In the genomic region with DNA sequence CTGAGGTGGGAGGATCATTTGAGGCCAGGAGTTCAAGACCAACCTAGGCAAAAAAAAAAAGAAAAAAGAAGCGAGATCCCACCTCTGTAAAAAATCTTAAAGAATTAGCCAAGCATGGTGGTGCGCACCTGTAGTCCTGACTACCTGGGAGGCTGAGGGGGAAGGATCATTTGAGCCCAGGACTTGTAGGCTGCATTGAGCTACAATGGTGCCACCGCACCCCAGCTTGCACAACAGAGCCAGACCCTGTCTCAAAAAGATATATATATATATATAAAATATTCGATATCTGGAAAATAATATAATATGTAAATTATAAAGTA, we compare ENCODE assay signal across 9 cellular contexts. TPM values are rescaled to one million over a fixed set of nuclear protein-coding genes. Genes with fewer than 3 reads are reported as not detected.
DNase-seq lines count a peak whose midpoint lies in the region; ATAC-seq, FAIRE-seq and TF ChIP-seq lines count a peak whose summit lies in the region.
"Had no signal": no experiment of that assay in that cellular context is flagged by ENCODE, and none has a peak within 500 bp of the region (broad histone marks: within the 10 kb centered on the region; RNA-seq: fewer than 3 reads in every experiment).

No MANE protein-coding gene starts in this region.

- H3K27ac ChIP-seq in heart right ventricle (peak overlapping the region in 6 of 10 donors; percentile 87 to 100 (median 94)), right atrium auricular region (no peak overlapping the region), HepG2 (ENCODE audit: extremely low read length, insufficient read depth, low read length) (peak overlapping the region; percentile 94)

- BruUV-seq in HepG2 (replicated peaks; lab: Mats Ljungman, UMichigan): no TSS peak

- peaks cover 37% of the 10 kb centered on the region for H3K4me1 Mint-ChIP-seq in activated B cell treated with CpG ODN at 0.5 μM for 24 hours
- H3K4me1 Mint-ChIP-seq in type B pancreatic cell (ENCODE audit: unreplicated experiment): peaks cover 20% of the 10 kb centered on the region

- H3K36me3 Mint-ChIP-seq in activated B cell treated with CpG ODN at 0.5 μM for 24 hours (ENCODE audit: low read depth) (peaks cover 23% of the 10 kb centered on the region), type B pancreatic cell (no peaks in the 10 kb centered on the region)

- H3K36me3 ChIP-seq in heart right ventricle: peaks cover 0 to 13% (median 0%) of the 10 kb centered on the region in 9 donors
- no peaks in the 10 kb centered on the region for H3K36me3 ChIP-seq in right atrium auricular region
- H3K36me3 ChIP-seq in HepG2 (replicated peaks in 1 of 2; ENCODE audit: control insufficient read depth in 1 of 2, insufficient read depth in 2 of 2, low read length in 2 of 2): 0 out of 5 replicates have a peak, but pooled peaks cover 0 to 3% of the 10 kb centered on the region in 2 experiments

- POLR2A ChIA-PET in activated B cell treated with CpG ODN at 0.5 μM for 24 hours (lab: Charles Lee) (interaction anchor here (0.6 to 6.7 kb wide), 11 partner anchors 9 to 852 kb away, joined by 3 to 164 read pairs (median 7); a partner anchor contains a TSS), HepG2 (lab: Yijun Ruan, JAX) (interaction anchor here (0.6 to 6.9 kb wide), 11 partner anchors 10 to 273 kb away, joined by 3 to 47 read pairs (median 10); a partner anchor contains a TSS)

- H3K9me3 ChIP-seq in heart right ventricle (no peaks in the 10 kb centered on the region), right atrium auricular region (no peaks in the 10 kb centered on the region), HepG2 (ENCODE audit: low read length) (no peaks in the 10 kb centered on the region)

- H3K9me3 Mint-ChIP-seq in activated B cell treated with CpG ODN at 0.5 μM for 24 hours (no peaks in the 10 kb centered on the region), type B pancreatic cell (no peaks in the 10 kb centered on the region)

- peak overlapping the region; percentile 91 for H3K4me3 Mint-ChIP-seq in activated B cell treated with CpG ODN at 0.5 μM for 24 hours
- H3K4me3 Mint-ChIP-seq in type B pancreatic cell: peak overlapping the region; percentile 95

- no peaks in the 10 kb centered on the region for H3K27me3 ChIP-seq in heart right ventricle
- H3K27me3 ChIP-seq in right atrium auricular region: no peaks in the 10 kb centered on the region
- H3K27me3 ChIP-seq in HepG2 (ENCODE audit: control insufficient read depth in 1 of 2, insufficient read depth in 2 of 2, low read length in 2 of 2): peaks cover 0 to 2% of the 10 kb centered on the region in 2 experiments; a peak in 1 of 5 replicates

- no peaks in the 10 kb centered on the region for H3K27me3 Mint-ChIP-seq in activated B cell treated with CpG ODN at 0.5 μM for 24 hours
- H3K27me3 Mint-ChIP-seq in type B pancreatic cell: no peaks in the 10 kb centered on the region

- H3K4me3 ChIP-seq in heart right ventricle (peak overlapping the region in 4 of 10 donors; percentile 70 to 89 (median 86)), right atrium auricular region (no peak overlapping the region), HepG2 (replicated peaks in 1 of 3; ENCODE audit: insufficient read depth in 1 of 3, low read depth in 2 of 3, low read length in 3 of 3) (peak overlapping the region; percentile 70 to 87 (median 77); a peak in 4 of 6 replicates)

- no peak for TF ChIP-seq POLR2A in HepG2 (IDR thresholded peaks at IDR 0.05; ENCODE audit: insufficient read depth in 1 of 2, low read depth in 2 of 2, low read length in 2 of 2)

- DNase-seq in heart right ventricle: no peak
- DNase-seq in right atrium auricular region (ENCODE audit: low spot score): no peak
- DNase-seq in activated B cell treated with CpG ODN at 0.5 μM for 24 hours: no peak
- DNase-seq in HepG2 (ENCODE audit: low spot score): no peak
- DNase-seq in type B pancreatic cell (ENCODE audit: extremely low spot score, unreplicated experiment): no peak
- no peak for DNase-seq in HCEC 1CT
- no peak for DNase-seq in NCI-H1417 treated with DMSO at 0.1 percent for 48 hours (lab: John Stamatoyannopoulos, UW)
- DNase-seq: NCI-H187 treated with DMSO at 0.1 percent for 48 hours had no signal

- no peak overlapping the region for H2AFZ ChIP-seq in HepG2 (ENCODE audit: low read length)

- peak overlapping the region; percentile 93; the same call in 1 of the 2 replicates for H3K9ac ChIP-seq in HepG2 (ENCODE audit: insufficient read depth, low read depth, low read length)

- in situ Hi-C loops in HepG2 (cut with HindIII; ENCODE audit: extremely low pct_ligation_motif_present, low pct_unique_long_range_greater_than_20kb): loop anchor here (10.0 kb wide), 1 partner anchor 276 kb away; a partner anchor contains a TSS

- TF ChIP-seq CTCF in heart right ventricle (IDR thresholded peaks at IDR 0.05) (no peak), right atrium auricular region (IDR thresholded peaks at IDR 0.05) (no peak), activated B cell treated with CpG ODN at 0.5 μM for 24 hours (IDR thresholded peaks at IDR 0.05) (no peak), HepG2 (CRISPR knock-in tag; IDR thresholded peaks at IDR 0.05) (no peak), type B pancreatic cell (conservative IDR thresholded peaks at IDR 0.05) (no peak)

- peaks cover 30% of the 10 kb centered on the region for H3K79me2 ChIP-seq in HepG2 (ENCODE audit: insufficient read depth, low read length)

- 76 to 84% methylated on average over 4 of the region's 4 CpGs for WGBS in heart right ventricle, 2 donors
- WGBS in HepG2 (ENCODE audit: low lambda C conversion rate): 65% methylated on average over 4 of the region's 4 CpGs

- ATAC-seq in heart right ventricle: no peak
- ATAC-seq in activated B cell treated with CpG ODN at 0.5 μM for 24 hours (ENCODE audit: low read depth): no peak
- no peak for ATAC-seq in HepG2
- ATAC-seq in GM19035 (IDR thresholded peaks at IDR 0.05; ENCODE audit: unreplicated experiment): no peak

- TF ChIP-seq EP300 in HepG2 (IDR thresholded peaks at IDR 0.05; ENCODE audit: low read depth in 2 of 2, low read length in 2 of 2) (no peak), HepG2 (CRISPR knock-in tag; IDR thresholded peaks at IDR 0.05; ENCODE audit: borderline replicate concordance) (no peak)

- no peak for FAIRE-seq in HepG2 (lab: Jason Lieb, UNC)

- peak overlapping the region; percentile 79 for H3K4me2 ChIP-seq in HepG2 (ENCODE audit: low read depth, low read length)

- H4K20me1 ChIP-seq in HepG2 (ENCODE audit: insufficient read depth, low read length): no peaks in the 10 kb centered on the region; the same call in 1 of the 2 replicates

- H3K4me1 ChIP-seq in heart right ventricle: peaks cover 15 to 46% (median 40%) of the 10 kb centered on the region in 9 donors
- H3K4me1 ChIP-seq in right atrium auricular region: peaks cover 0 to 40% of the 10 kb centered on the region in 2 donors
- H3K4me1 ChIP-seq in HepG2 (ENCODE audit: insufficient read depth, low read length): peaks cover 35% of the 10 kb centered on the region

- CTCF ChIA-PET in activated B cell treated with CpG ODN at 0.5 μM for 24 hours (lab: Charles Lee): interaction anchor here (1.4 to 3.9 kb wide), 4 partner anchors 63 to 273 kb away, joined by 3 to 29 read pairs (median 5); a partner anchor contains a TSS
- CTCF ChIA-PET in HepG2 (lab: Yijun Ruan, JAX; ENCODE audit: low intra/inter-chr PET ratio, low total read pairs): interaction anchor here (1.5 kb wide), 1 partner anchor 42 kb away, joined by 6 read pairs; no protein-coding TSS in a partner anchor

- peak overlapping the region; percentile 92 for H3K27ac Mint-ChIP-seq in activated B cell treated with CpG ODN at 0.5 μM for 24 hours
- H3K27ac Mint-ChIP-seq in type B pancreatic cell: peak overlapping the region; percentile 91

- intact Hi-C loops in heart right ventricle (cut with DNase I): loop anchor here in 2 of 10 donors (5.0 to 10.0 kb wide), 2 partner anchors 264 to 274 kb away; a partner anchor contains a TSS
- intact Hi-C loops in activated B cell treated with CpG ODN at 0.5 μM for 24 hours (cut with micrococcal nuclease): loop anchor here (2.0 to 10.0 kb wide), 3 partner anchors 62 to 1096 kb away; a partner anchor contains a TSS
- intact Hi-C loops in HepG2 (cut with micrococcal nuclease; ENCODE audit: unreplicated experiment): loop anchor here (2.0 kb wide), 1 partner anchor 14 kb away; no protein-coding TSS in a partner anchor

- TF ChIP-seq RAD21 in HepG2 (CRISPR knock-in tag; IDR thresholded peaks at IDR 0.05): no peak

RNA-seq across cellular contexts. Expression of a gene that starts 1.1 kb away (rescaled TPM):
- total RNA-seq in heart right ventricle: 10 to 100 TPM; 33.8 to 57.6 (median 40.2) TPM
- polyA plus RNA-seq in heart right ventricle: 10 to 100 TPM; 33.7 to 77.2 TPM
- 100 to 1,000 TPM in 1 of 2 donors, 10 to 100 TPM in 1; 71.2 to 119 TPM for total RNA-seq in right atrium auricular region
- total RNA-seq in activated B cell treated with CpG ODN at 0.5 μM for 24 hours: 65.6 and 72.6 TPM in 2 replicates
- total RNA-seq in HepG2 (2016; rRNA removed; fragmentation: Illumina TruSeq; extraction: Trizol): 143 and 165 TPM in 2 replicates
- total RNA-seq in HepG2 (2016; cell fraction: cytosol; rRNA removed; fragmentation: Illumina TruSeq; extraction: Trizol; ENCODE audit: low read depth): 53.3 and 58.3 TPM in 2 replicates
- total RNA-seq in HepG2 (2016; cell fraction: insoluble cytoplasmic fraction; rRNA removed; fragmentation: Illumina TruSeq; extraction: Trizol): 140 and 190 TPM in 2 replicates
- 89.4 and 101 TPM in 2 replicates for total RNA-seq in HepG2 (2016; cell fraction: membrane; rRNA removed; fragmentation: Illumina TruSeq; extraction: Trizol)
- total RNA-seq in HepG2 (2016; cell fraction: nucleus; rRNA removed; fragmentation: Illumina TruSeq; extraction: Trizol): 53.0 and 64.9 TPM in 2 replicates
- 38.3 and 40.4 TPM in 2 replicates for polyA plus RNA-seq in HepG2 (2011; rRNA removed)
- polyA plus RNA-seq in HepG2 (2011; cell fraction: cytosol; rRNA removed): 55.6 and 80.6 TPM in 2 replicates
- 36.4 and 36.8 TPM in 2 replicates for polyA plus RNA-seq in HepG2 (2011; cell fraction: nucleus; rRNA removed)
- polyA plus RNA-seq in HepG2 (2012): 33.6 and 51.6 TPM in 2 replicates
- polyA plus RNA-seq in HepG2 (2016; cell fraction: cytosol; fragmentation: Illumina TruSeq; extraction: Trizol; ENCODE audit: low read depth): 32.6 and 40.1 TPM in 2 replicates
- 146 and 162 TPM in 2 replicates for polyA plus RNA-seq in HepG2 (2016; cell fraction: insoluble cytoplasmic fraction; fragmentation: Illumina TruSeq; extraction: Trizol; ENCODE audit: low read depth)
- polyA plus RNA-seq in HepG2 (2016; cell fraction: membrane; fragmentation: Illumina TruSeq; extraction: Trizol; ENCODE audit: low read depth): 51.8 and 60.0 TPM in 2 replicates
- 76.9 and 83.4 TPM in 2 replicates for polyA plus RNA-seq in HepG2 (2016; cell fraction: nucleus; fragmentation: Illumina TruSeq; extraction: Trizol; ENCODE audit: insufficient read depth, low read depth)
- polyA minus RNA-seq in HepG2 (2011; rRNA and poly(A)+ RNA removed; ENCODE audit: low replicate concordance): 38.2 and 47.6 TPM in 2 replicates
- polyA minus RNA-seq in HepG2 (2011; cell fraction: cytosol; rRNA and poly(A)+ RNA removed): 32.0 and 35.4 TPM in 2 replicates
- 17.8 and 21.0 TPM in 2 replicates for polyA minus RNA-seq in HepG2 (2011; cell fraction: nucleus; rRNA and poly(A)+ RNA removed)
- total RNA-seq in type B pancreatic cell (ENCODE audit: low replicate concordance): 68.4 and 75.2 TPM in 2 replicates

RNA-seq across cellular contexts. Expression of a gene that starts 6.6 kb away (rescaled TPM):
- total RNA-seq in heart right ventricle (10 to 100 TPM in 4 of 10 donors, 1 to 10 TPM in 6; 7.6 to 14.8 (median 9.8) TPM), right atrium auricular region (10 to 100 TPM; 10.3 to 20.5 TPM), activated B cell treated with CpG ODN at 0.5 μM for 24 hours (0.22 and 0.34 TPM in 2 replicates), HepG2 (2016; rRNA removed; fragmentation: Illumina TruSeq; extraction: Trizol) (10.8 and 11.0 TPM in 2 replicates), type B pancreatic cell (ENCODE audit: low replicate concordance) (24.9 and 34.3 TPM in 2 replicates)
- polyA plus RNA-seq in heart right ventricle (1 to 10 TPM; 7.4 to 8.1 TPM), HepG2 (2011; rRNA removed) (11.6 and 18.9 TPM in 2 replicates)
- total RNA-seq in HepG2 (2016; cell fraction: cytosol; rRNA removed; fragmentation: Illumina TruSeq; extraction: Trizol; ENCODE audit: low read depth): 0.71 and 0.91 TPM in 2 replicates
- total RNA-seq in HepG2 (2016; cell fraction: insoluble cytoplasmic fraction; rRNA removed; fragmentation: Illumina TruSeq; extraction: Trizol): 7.9 and 10.3 TPM in 2 replicates
- 3.9 and 4.8 TPM in 2 replicates for total RNA-seq in HepG2 (2016; cell fraction: membrane; rRNA removed; fragmentation: Illumina TruSeq; extraction: Trizol)
- 10.1 and 11.4 TPM in 2 replicates for total RNA-seq in HepG2 (2016; cell fraction: nucleus; rRNA removed; fragmentation: Illumina TruSeq; extraction: Trizol)
- 9.3 and 11.8 TPM in 2 replicates for polyA plus RNA-seq in HepG2 (2011; cell fraction: cytosol; rRNA removed)
- polyA plus RNA-seq in HepG2 (2011; cell fraction: nucleus; rRNA removed): 50.4 and 52.6 TPM in 2 replicates
- polyA plus RNA-seq in HepG2 (2012): 12.7 and 13.6 TPM in 2 replicates
- polyA plus RNA-seq in HepG2 (2016; cell fraction: cytosol; fragmentation: Illumina TruSeq; extraction: Trizol; ENCODE audit: low read depth): 0.63 and 0.86 TPM in 2 replicates
- polyA plus RNA-seq in HepG2 (2016; cell fraction: insoluble cytoplasmic fraction; fragmentation: Illumina TruSeq; extraction: Trizol; ENCODE audit: low read depth): 9.7 and 12.3 TPM in 2 replicates
- polyA plus RNA-seq in HepG2 (2016; cell fraction: membrane; fragmentation: Illumina TruSeq; extraction: Trizol; ENCODE audit: low read depth): 2.5 and 3.6 TPM in 2 replicates
- 19.1 and 19.2 TPM in 2 replicates for polyA plus RNA-seq in HepG2 (2016; cell fraction: nucleus; fragmentation: Illumina TruSeq; extraction: Trizol; ENCODE audit: insufficient read depth, low read depth)
- polyA minus RNA-seq in HepG2 (2011; rRNA and poly(A)+ RNA removed; ENCODE audit: low replicate concordance): 26.7 and 38.9 TPM in 2 replicates
- polyA minus RNA-seq in HepG2 (2011; cell fraction: cytosol; rRNA and poly(A)+ RNA removed): 13.9 and 19.9 TPM in 2 replicates
- 21.4 and 25.6 TPM in 2 replicates for polyA minus RNA-seq in HepG2 (2011; cell fraction: nucleus; rRNA and poly(A)+ RNA removed)

RNA-seq across cellular contexts. Expression of a gene that starts 15.6 kb away (rescaled TPM):
- total RNA-seq in heart right ventricle: 10 to 100 TPM; 12.9 to 18.2 (median 16.1) TPM
- polyA plus RNA-seq in heart right ventricle: 10 to 100 TPM; 14.6 to 17.4 TPM
- 10 to 100 TPM; 13.7 to 17.3 TPM for total RNA-seq in right atrium auricular region
- 20.5 and 20.8 TPM in 2 replicates for total RNA-seq in activated B cell treated with CpG ODN at 0.5 μM for 24 hours
- 16.4 and 18.3 TPM in 2 replicates for total RNA-seq in HepG2 (2016; rRNA removed; fragmentation: Illumina TruSeq; extraction: Trizol)
- 6.8 and 7.2 TPM in 2 replicates for total RNA-seq in HepG2 (2016; cell fraction: cytosol; rRNA removed; fragmentation: Illumina TruSeq; extraction: Trizol; ENCODE audit: low read depth)
- 15.6 and 16.3 TPM in 2 replicates for total RNA-seq in HepG2 (2016; cell fraction: insoluble cytoplasmic fraction; rRNA removed; fragmentation: Illumina TruSeq; extraction: Trizol)
- total RNA-seq in HepG2 (2016; cell fraction: membrane; rRNA removed; fragmentation: Illumina TruSeq; extraction: Trizol): 12.1 and 13.5 TPM in 2 replicates
- 6.7 and 7.2 TPM in 2 replicates for total RNA-seq in HepG2 (2016; cell fraction: nucleus; rRNA removed; fragmentation: Illumina TruSeq; extraction: Trizol)
- polyA plus RNA-seq in HepG2 (2011; rRNA removed): 7.6 and 9.0 TPM in 2 replicates
- polyA plus RNA-seq in HepG2 (2011; cell fraction: cytosol; rRNA removed): 6.7 and 7.3 TPM in 2 replicates
- polyA plus RNA-seq in HepG2 (2011; cell fraction: nucleus; rRNA removed): 4.2 and 4.4 TPM in 2 replicates
- polyA plus RNA-seq in HepG2 (2012): 6.0 and 8.6 TPM in 2 replicates
- 4.4 and 6.8 TPM in 2 replicates for polyA plus RNA-seq in HepG2 (2016; cell fraction: cytosol; fragmentation: Illumina TruSeq; extraction: Trizol; ENCODE audit: low read depth)
- 19.3 and 20.4 TPM in 2 replicates for polyA plus RNA-seq in HepG2 (2016; cell fraction: insoluble cytoplasmic fraction; fragmentation: Illumina TruSeq; extraction: Trizol; ENCODE audit: low read depth)
- polyA plus RNA-seq in HepG2 (2016; cell fraction: membrane; fragmentation: Illumina TruSeq; extraction: Trizol; ENCODE audit: low read depth): 8.3 and 9.4 TPM in 2 replicates
- polyA plus RNA-seq in HepG2 (2016; cell fraction: nucleus; fragmentation: Illumina TruSeq; extraction: Trizol; ENCODE audit: insufficient read depth, low read depth): 10.9 and 12.9 TPM in 2 replicates
- polyA minus RNA-seq in HepG2 (2011; rRNA and poly(A)+ RNA removed; ENCODE audit: low replicate concordance): 5.9 and 26.5 TPM in 2 replicates
- polyA minus RNA-seq in HepG2 (2011; cell fraction: cytosol; rRNA and poly(A)+ RNA removed): 4.9 and 5.9 TPM in 2 replicates
- 8.1 and 9.9 TPM in 2 replicates for polyA minus RNA-seq in HepG2 (2011; cell fraction: nucleus; rRNA and poly(A)+ RNA removed)
- 17.0 and 23.2 TPM in 2 replicates for total RNA-seq in type B pancreatic cell (ENCODE audit: low replicate concordance)

Comparison
In these comparisons a context has a peak if more than half of its experiments do, and no peak if none do; other contexts are left out.
1. H3K27ac ChIP-seq: peak in heart right ventricle (6 of 10) and HepG2 (single experiment); none in right atrium auricular region (0 of 2).
2. H3K4me3 ChIP-seq: peak in HepG2 (3 of 3); none in right atrium auricular region (0 of 2).